9 cellular contexts compared by ENCODE assay signal in the genomic region with DNA sequence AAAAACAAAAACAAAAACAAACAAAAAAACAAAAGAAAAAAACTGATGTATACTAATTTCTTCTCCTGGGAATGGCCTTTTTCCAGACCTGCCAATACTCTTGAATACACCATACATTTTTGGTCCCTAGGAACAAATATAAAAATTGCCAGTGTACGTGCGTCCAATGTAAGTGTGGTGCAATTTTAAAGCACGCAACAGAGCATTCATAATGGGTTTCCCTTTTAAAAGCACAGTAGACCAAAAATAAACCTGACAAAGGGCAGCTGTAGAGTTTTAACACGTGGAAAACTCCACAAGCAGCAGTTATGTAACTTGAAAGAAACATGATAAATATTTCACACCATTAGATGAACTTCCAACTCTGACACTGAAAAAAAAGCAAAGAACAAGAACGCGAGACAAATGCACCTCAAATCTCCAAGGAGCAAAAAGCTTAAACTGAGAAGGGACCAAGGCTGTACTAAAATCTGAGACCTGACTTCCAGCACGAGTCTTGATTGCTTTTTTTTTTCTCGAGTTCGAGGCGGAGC. TPM values are rescaled to one million over a fixed set of nuclear protein-coding genes. Genes with fewer than 3 reads are reported as not detected.
A peak's percentile ranks its signal among the peaks of the same experiment; 100 is the strongest.
DNase-seq lines count a peak whose midpoint lies in the region; ATAC-seq and TF ChIP-seq lines count a peak whose summit lies in the region.
"Had no signal": no experiment of that assay in that cellular context is flagged by ENCODE, and none has a peak within 500 bp of the region (broad histone marks: within the 10 kb centered on the region; RNA-seq: fewer than 3 reads in every experiment).

No MANE protein-coding gene starts in this region.

- peak; percentile 12 for ATAC-seq in HG03520 (IDR thresholded peaks at IDR 0.05; ENCODE audit: unreplicated experiment)
- no peak for ATAC-seq in upper lobe of left lung (ENCODE audit: low FRiP score in 2 of 2)

- H3K4me3 Mint-ChIP-seq in brain = peak overlapping the region; percentile 87 to 94 (median 93)

- intact Hi-C loops in lower leg skin (cut with DNase I; ENCODE audit: low total_unique reads) = no loop called here

- H3K9me3 Mint-ChIP-seq in brain = no peaks in the 10 kb centered on the region

- H3K4me3 ChIP-seq in lower leg skin (ENCODE audit: low read depth, poor library complexity, severe bottlenecking) = peak overlapping the region; percentile 48
- H3K4me3 ChIP-seq in upper lobe of left lung = peak overlapping the region in 3 of 4 donors; percentile 50 to 74 (median 62)

- TF ChIP-seq EP300 in upper lobe of left lung (IDR thresholded peaks at IDR 0.05) = no peak

- peaks cover 0 to 7% (median 1%) of the 10 kb centered on the region in 4 donors for H3K27me3 ChIP-seq in upper lobe of left lung

- H3K4me1 ChIP-seq in upper lobe of left lung = peaks cover 7 to 21% (median 18%) of the 10 kb centered on the region in 4 donors

- TF ChIP-seq CTCF in brain (conservative IDR thresholded peaks at IDR 0.05) (no peak), lower leg skin (IDR thresholded peaks at IDR 0.05) (no peak), upper lobe of left lung (IDR thresholded peaks at IDR 0.05) (no peak)

- peaks cover 6% of the 10 kb centered on the region for H3K36me3 Mint-ChIP-seq in brain

- WGBS in lower leg skin, 2 donors = 1% methylated on average over 10 of the region's 10 CpGs
- 0 to 1% methylated on average over 10 of the region's 10 CpGs for WGBS in upper lobe of left lung, 2 donors

- H3K27ac Mint-ChIP-seq in brain = peak overlapping the region; percentile 88 to 97 (median 93)

- H3K36me3 ChIP-seq in upper lobe of left lung = no peaks in the 10 kb centered on the region

- H3K9me3 ChIP-seq in upper lobe of left lung = no peaks in the 10 kb centered on the region

- peaks cover 47% of the 10 kb centered on the region for H3K4me1 Mint-ChIP-seq in brain

- TF ChIP-seq POLR2A in lower leg skin (IDR thresholded peaks at IDR 0.05) (no peak), upper lobe of left lung (IDR thresholded peaks at IDR 0.05) (no peak)

- peak; percentile 2 for DNase-seq in NCI-H748 (lab: John Stamatoyannopoulos, UW; ENCODE audit: unreplicated experiment)
- DNase-seq in NCI-H748 treated with DMSO at 0.1 percent for 48 hours (lab: John Stamatoyannopoulos, UW) = no peak
- no peak for DNase-seq in lower leg skin (ENCODE audit: low spot score in 2 of 2)
- DNase-seq in upper lobe of left lung = no peak
- no peak for DNase-seq in mesenteric fat pad (ENCODE audit: low spot score)
- no peak for DNase-seq in stimulated activated CD4-positive, alpha-beta T cell treated with anti-CD3 and anti-CD28 coated beads, Interleukin-2, amount 100 ng/mL, for 48 hours
- DNase-seq: DND-41 had no signal

- H3K27ac ChIP-seq in upper lobe of left lung = peak overlapping the region; percentile 83 to 90 (median 88)

- peaks cover 11% of the 10 kb centered on the region for H3K27me3 Mint-ChIP-seq in brain

RNA-seq across cellular contexts. Expression of a gene that starts 0.4 kb away (rescaled TPM):
- 11.6 TPM for polyA plus RNA-seq in brain (ENCODE audit: insufficient read depth, low read depth, low replicate concordance)
- total RNA-seq in lower leg skin (10 to 100 TPM in 1 of 4 donors, 1 to 10 TPM in 3; 1.5 to 11.1 (median 4.1) TPM), upper lobe of left lung (10 to 100 TPM in 3 of 6 donors, 1 to 10 TPM in 3; 7.8 to 29.3 (median 11.2) TPM), mesenteric fat pad (13.3 TPM)

RNA-seq across cellular contexts. Expression of a gene that starts 31.4 kb away (rescaled TPM):
- polyA plus RNA-seq in brain (ENCODE audit: insufficient read depth, low read depth, low replicate concordance) = 29.3 TPM
- total RNA-seq in lower leg skin (10 to 100 TPM; 18.0 to 26.5 (median 21.4) TPM), upper lobe of left lung (10 to 100 TPM; 12.7 to 24.2 (median 19.1) TPM), mesenteric fat pad (22.8 TPM)
